ENCODE assay signal across 9 cellular contexts in the genomic region with DNA sequence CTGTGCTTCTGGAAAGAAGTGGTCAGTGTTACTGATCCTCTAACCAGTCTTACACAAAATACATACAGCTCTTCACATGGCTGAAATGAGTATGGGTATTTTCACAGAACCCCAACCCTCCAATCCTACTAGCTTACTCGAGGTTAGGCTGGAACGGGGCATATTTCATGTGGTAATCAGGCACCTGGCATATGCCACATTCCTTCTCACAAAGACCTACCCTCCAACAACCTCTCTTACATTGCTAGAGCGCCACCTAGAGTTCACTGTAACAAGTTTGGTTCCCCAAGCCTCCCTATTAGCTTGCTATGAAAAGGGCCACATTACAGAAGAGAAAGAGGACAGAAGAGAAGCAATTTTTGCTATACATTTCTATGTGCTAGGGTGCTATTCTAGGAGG.
DNase-seq lines count a peak whose midpoint lies in the region; ATAC-seq, FAIRE-seq and TF ChIP-seq lines count a peak whose summit lies in the region.
"Had no signal": no experiment of that assay in that cellular context is flagged by ENCODE, and none has a peak within 500 bp of the region (broad histone marks: within the 10 kb centered on the region; RNA-seq: fewer than 3 reads in every experiment).

No MANE protein-coding gene starts in this region.

- no peaks in the 10 kb centered on the region for H3K36me3 Mint-ChIP-seq in stimulated activated naive B cell treated with anti-CD40 and anti-IgM and Interleukin-4, amounts not matched to agents 10 μg/mL and 1 μg/mL and 100 μg/mL, for 72 hours
- H3K36me3 Mint-ChIP-seq: IgD-negative memory B cell had no signal

- TF ChIP-seq CTCF in spleen (IDR thresholded peaks at IDR 0.05 in 8 of 11, conservative IDR thresholded peaks at IDR 0.05 in 3 of 11), result peak in 4 of 11 experiments; percentile 9 to 33 (median 20)

- no peaks in the 10 kb centered on the region for H3K36me3 ChIP-seq in spleen

- H3K9me3 Mint-ChIP-seq in stimulated activated naive B cell treated with anti-CD40 and anti-IgM and Interleukin-4, amounts not matched to agents 10 μg/mL and 1 μg/mL and 100 μg/mL, for 72 hours, result no peaks in the 10 kb centered on the region

- DNase-seq in DMS53 treated with DMSO at 0.1 percent for 48 hours (lab: John Stamatoyannopoulos, UW; ENCODE audit: unreplicated experiment), result peak; percentile 84
- DNase-seq in LoVo (ENCODE audit: low spot score), result peak; percentile 43
- peak; percentile 20 for DNase-seq in RCC 7860 (ENCODE audit: low spot score)
- peak; percentile 37 for DNase-seq in fibroblast of the conjunctiva (ENCODE audit: low read depth)
- no peak for DNase-seq in stimulated activated naive B cell treated with anti-CD40 and anti-IgM and Interleukin-4, amounts not matched to agents 10 μg/mL and 1 μg/mL and 100 μg/mL, for 72 hours
- DNase-seq in activated CD4-positive, CD25-positive, alpha-beta regulatory T cell (lab: John Stamatoyannopoulos, UW), result no peak
- DNase-seq in spleen, result no peak

- no peak overlapping the region for H3K27ac Mint-ChIP-seq in stimulated activated naive B cell treated with anti-CD40 and anti-IgM and Interleukin-4, amounts not matched to agents 10 μg/mL and 1 μg/mL and 100 μg/mL, for 72 hours
- H3K27ac Mint-ChIP-seq: IgD-negative memory B cell had no signal

- no peaks in the 10 kb centered on the region for H3K27me3 ChIP-seq in spleen (replicated peaks in 1 of 7)

- H3K27ac ChIP-seq in spleen, result no peak overlapping the region

- FAIRE-seq in RCC 7860 (lab: Jason Lieb, UNC), result no peak

- H3K4me3 ChIP-seq in spleen, result no peak overlapping the region

- H3K4me1 ChIP-seq in spleen, result no peaks in the 10 kb centered on the region

- no peak for TF ChIP-seq POLR2A in spleen (IDR thresholded peaks at IDR 0.05)

- 9 to 23% (median 11%) methylated on average over 3 of the region's 3 CpGs for WGBS in spleen, 5 donors

- H3K4me1 Mint-ChIP-seq in stimulated activated naive B cell treated with anti-CD40 and anti-IgM and Interleukin-4, amounts not matched to agents 10 μg/mL and 1 μg/mL and 100 μg/mL, for 72 hours, result no peaks in the 10 kb centered on the region
- H3K4me1 Mint-ChIP-seq: IgD-negative memory B cell had no signal

- H3K4me3 Mint-ChIP-seq in stimulated activated naive B cell treated with anti-CD40 and anti-IgM and Interleukin-4, amounts not matched to agents 10 μg/mL and 1 μg/mL and 100 μg/mL, for 72 hours, result no peak overlapping the region
- H3K4me3 Mint-ChIP-seq: IgD-negative memory B cell had no signal

- intact Hi-C loops in spleen (cut with DNase I; ENCODE audit: low total_unique reads), result no loop called here

- H3K27me3 Mint-ChIP-seq in stimulated activated naive B cell treated with anti-CD40 and anti-IgM and Interleukin-4, amounts not matched to agents 10 μg/mL and 1 μg/mL and 100 μg/mL, for 72 hours, result no peaks in the 10 kb centered on the region
- H3K27me3 Mint-ChIP-seq: IgD-negative memory B cell had no signal

- no peaks in the 10 kb centered on the region for H3K9me3 ChIP-seq in spleen

- ATAC-seq in GM21717 (IDR thresholded peaks at IDR 0.05; ENCODE audit: unreplicated experiment), result peak; percentile 86
- ATAC-seq in stimulated activated naive B cell treated with anti-CD40 and anti-IgM and Interleukin-4, amounts not matched to agents 10 μg/mL and 1 μg/mL and 100 μg/mL, for 72 hours (replicated peaks), result peak; percentile 74 to 75

Comparison
In these comparisons a context has a peak if more than half of its experiments do, and no peak if none do; other contexts are left out.
1. DNase-seq: peak in DMS53 treated with DMSO at 0.1 percent for 48 hours (single experiment), LoVo (single experiment), RCC 7860 (single experiment) and fibroblast of the conjunctiva (single experiment); none in stimulated activated naive B cell treated with anti-CD40 and anti-IgM and Interleukin-4, amounts not matched to agents 10 μg/mL and 1 μg/mL and 100 μg/mL, for 72 hours (single experiment), activated CD4-positive, CD25-positive, alpha-beta regulatory T cell (0 of 4) and spleen (single experiment).